Comparison of ENCODE assay signal across 21 cellular contexts in the genomic region with DNA sequence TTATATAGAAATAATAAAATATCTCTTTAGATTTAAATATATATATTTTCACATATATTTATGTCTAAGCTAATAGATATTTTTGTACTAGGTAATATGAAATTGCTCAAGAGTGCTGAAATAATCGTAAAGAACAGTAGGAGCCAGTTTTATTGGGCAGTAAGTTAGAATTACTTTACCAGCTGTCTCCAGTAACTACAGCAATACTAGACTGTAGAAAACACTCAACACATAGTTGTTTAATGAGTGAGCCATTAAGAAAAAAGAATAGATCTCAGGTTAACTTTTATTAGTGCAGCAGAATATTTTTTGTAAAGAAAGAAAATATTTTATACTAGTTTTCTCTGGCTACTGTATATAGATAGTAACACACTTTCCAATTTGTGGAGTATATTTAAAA.
DNase-seq lines count a peak whose midpoint lies in the region; ATAC-seq, FAIRE-seq and TF ChIP-seq lines count a peak whose summit lies in the region.
"Had no signal": no experiment of that assay in that cellular context is flagged by ENCODE, and none has a peak within 500 bp of the region (broad histone marks: within the 10 kb centered on the region; RNA-seq: fewer than 3 reads in every experiment).

No MANE protein-coding gene starts in this region.

- DNase-seq in A549 (ENCODE audit: low read depth in 1 of 2, low spot score in 1 of 2): no peak
- DNase-seq in GM23248: peak; percentile 2
- no peak for DNase-seq in adipocyte (ENCODE audit: low read depth)
- peak; percentile 17 for DNase-seq in left kidney (ENCODE audit: low read depth, low spot score)
- DNase-seq in NCI-H2196 (lab: John Stamatoyannopoulos, UW; ENCODE audit: unreplicated experiment): no peak
- no peak for DNase-seq in activated T-cell treated with anti-CD3 and anti-CD28 coated beads for 4 hours
- DNase-seq in endodermal cell: no peak
- DNase-seq: AML-193; Caco-2; CD4-positive, CD25-positive, alpha-beta regulatory T cell; DMS79; Karpas-422; NCI-H1105 treated with DMSO at 0.1 percent for 48 hours; NCI-H1694 treated with DMSO at 0.1 percent for 48 hours; NCI-H2107; NCI-H226; NCI-H524 treated with DMSO at 0.1 percent for 48 hours; SHP77 treated with DMSO at 0.1 percent for 48 hours had no signal

- no peaks in the 10 kb centered on the region for H3K4me1 Mint-ChIP-seq in endodermal cell
- H3K4me1 Mint-ChIP-seq: CD4-positive, CD25-positive, alpha-beta regulatory T cell had no signal

- no peaks in the 10 kb centered on the region for H3F3A ChIP-seq in GM23248 (ENCODE audit: insufficient read depth)

- in situ Hi-C loops in GM23248 (cut with MboI): no loop called here

- no peak overlapping the region for H3K4me3 ChIP-seq in A549
- no peak overlapping the region for H3K4me3 ChIP-seq in GM23248
- peak overlapping the region; percentile 52 for H3K4me3 ChIP-seq in adipocyte (ENCODE audit: low read length)
- no peak overlapping the region for H3K4me3 ChIP-seq in endodermal cell (ENCODE audit: low read length)
- H3K4me3 ChIP-seq: GM12878 had no signal

- no peaks in the 10 kb centered on the region for H4K20me1 ChIP-seq in GM23248 (ENCODE audit: insufficient read depth)

- TF ChIP-seq POLR2A in A549 (IDR thresholded peaks at IDR 0.05; ENCODE audit: low read length): no peak

- no peak for TF ChIP-seq CTCF in A549 (IDR thresholded peaks at IDR 0.05)
- no peak for TF ChIP-seq CTCF in endodermal cell (conservative IDR thresholded peaks at IDR 0.05)

- CTCF ChIA-PET in A549 (lab: Yijun Ruan, JAX): no interaction called here

- TF ChIP-seq RAD21 in A549 (conservative IDR thresholded peaks at IDR 0.05 in 1 of 2, IDR thresholded peaks at IDR 0.05 in 1 of 2): no peak

- no peak overlapping the region for H3K27ac Mint-ChIP-seq in endodermal cell
- H3K27ac Mint-ChIP-seq: CD4-positive, CD25-positive, alpha-beta regulatory T cell had no signal

- no peaks in the 10 kb centered on the region for H3K36me3 Mint-ChIP-seq in endodermal cell (ENCODE audit: low read depth)
- H3K36me3 Mint-ChIP-seq: CD4-positive, CD25-positive, alpha-beta regulatory T cell had no signal

- no peaks in the 10 kb centered on the region for H3K4me1 ChIP-seq in A549
- H3K4me1 ChIP-seq in GM23248 (ENCODE audit: insufficient read depth): no peaks in the 10 kb centered on the region
- H3K4me1 ChIP-seq in adipocyte (ENCODE audit: control insufficient read depth, insufficient read depth, low read length): peaks cover 3% of the 10 kb centered on the region
- H3K4me1 ChIP-seq in endodermal cell (ENCODE audit: control insufficient read depth, insufficient read depth, low read length): no peaks in the 10 kb centered on the region
- H3K4me1 ChIP-seq: Caco-2 had no signal

- no peaks in the 10 kb centered on the region for H3K79me2 ChIP-seq in GM23248 (ENCODE audit: insufficient read depth)

- no peak for ATAC-seq in A549
- ATAC-seq in HG02798 (IDR thresholded peaks at IDR 0.05; ENCODE audit: poor library complexity, unreplicated experiment): no peak
- ATAC-seq: GM12878, SK-N-SH treated with all-trans-retinoic acid at 6 μM for 48 hours had no signal

- H3K27ac ChIP-seq in A549 (no peak overlapping the region), GM23248 (no peak overlapping the region), endodermal cell (ENCODE audit: low read depth, low read length) (no peak overlapping the region)

- 66% methylated on average over 1 of the region's 1 CpG for WGBS in A549 (ENCODE audit: missing lambda C conversion rate)
- 7 to 8% methylated on average over 1 of the region's 1 CpG for WGBS in GM23248 (ENCODE audit: low coverage in 1 of 2, low lambda C conversion rate in 2 of 2, missing lambda C conversion rate in 2 of 2), 2 experiments
- 91% methylated on average over 1 of the region's 1 CpG; no CpG with 5 or more reads in 1 of the 2 experiments for WGBS in endodermal cell (ENCODE audit: insufficient coverage in 1 of 2, insufficient read length in 1 of 2), 2 experiments

- H2AFZ ChIP-seq in GM23248: no peak overlapping the region

- H3K9me3 ChIP-seq in A549 (no peaks in the 10 kb centered on the region), GM23248 (ENCODE audit: low read depth) (peaks cover 4% of the 10 kb centered on the region), adipocyte (ENCODE audit: control insufficient read depth, low read length) (peaks cover 12% of the 10 kb centered on the region), endodermal cell (ENCODE audit: control insufficient read depth, low read length) (peaks cover 31% of the 10 kb centered on the region)
- H3K9me3 ChIP-seq: Caco-2 had no signal

- no peak overlapping the region for H3K4me3 Mint-ChIP-seq in endodermal cell
- H3K4me3 Mint-ChIP-seq: CD4-positive, CD25-positive, alpha-beta regulatory T cell had no signal

- peak overlapping the region; percentile 48; the same call in 2 of the 3 replicates for H3K4me2 ChIP-seq in A549
- peak overlapping the region; percentile 29 for H3K4me2 ChIP-seq in GM23248 (ENCODE audit: unreplicated experiment)

- H3K9ac ChIP-seq in GM23248: no peak overlapping the region
- H3K9ac ChIP-seq in adipocyte (ENCODE audit: low read length): no peak overlapping the region
- H3K9ac ChIP-seq in endodermal cell (ENCODE audit: extremely low read depth, low read length, poor library complexity, severe bottlenecking): no peak overlapping the region

- H3K27me3 ChIP-seq in GM23248 (replicated peaks; ENCODE audit: insufficient read depth): no peaks in the 10 kb centered on the region
- no peaks in the 10 kb centered on the region for H3K27me3 ChIP-seq in adipocyte (replicated peaks; ENCODE audit: control insufficient read depth, insufficient read depth, low read length)
- H3K27me3 ChIP-seq in endodermal cell (ENCODE audit: control insufficient read depth, insufficient read depth, low read length, poor library complexity, severe bottlenecking): no peaks in the 10 kb centered on the region

- H3K9me3 Mint-ChIP-seq in endodermal cell: peaks cover 36% of the 10 kb centered on the region

- POLR2A ChIA-PET in A549 (lab: Yijun Ruan, JAX): no interaction called here

- no peaks in the 10 kb centered on the region for H3K9me2 ChIP-seq in GM23248 (ENCODE audit: insufficient read depth)

- H3K36me3 ChIP-seq in GM23248 (ENCODE audit: low read depth) (no peaks in the 10 kb centered on the region), adipocyte (ENCODE audit: control insufficient read depth, insufficient read depth, low read length, severe bottlenecking) (no peaks in the 10 kb centered on the region), endodermal cell (ENCODE audit: control insufficient read depth, insufficient read depth, low read length) (no peaks in the 10 kb centered on the region)

- no peak for FAIRE-seq in A549 (lab: Jason Lieb, UNC)
- FAIRE-seq: GM12878 had no signal

- no peak for TF ChIP-seq EP300 in A549 (IDR thresholded peaks at IDR 0.05)

- H3K27me3 Mint-ChIP-seq in endodermal cell (ENCODE audit: insufficient read depth): no peaks in the 10 kb centered on the region
- H3K27me3 Mint-ChIP-seq: CD4-positive, CD25-positive, alpha-beta regulatory T cell had no signal

TF ChIP-seq in A549, 52 proteins besides CTCF, POLR2A, EP300 and RAD21:
- TF ChIP-seq CHD4 (IDR thresholded peaks at IDR 0.05; ENCODE audit: borderline replicate concordance) (no peak), CBX2 (IDR thresholded peaks at IDR 0.05; ENCODE audit: borderline replicate concordance, low read depth) (no peak), POLR2AphosphoS2 (conservative IDR thresholded peaks at IDR 0.05; ENCODE audit: low read length) (no peak), CBX8 (IDR thresholded peaks at IDR 0.05) (no peak), ZNF302 (CRISPR knock-in tag; IDR thresholded peaks at IDR 0.05) (no peak), BHLHE40 (IDR thresholded peaks at IDR 0.05; ENCODE audit: low read depth, low read length) (no peak), RNF2 (IDR thresholded peaks at IDR 0.05; ENCODE audit: borderline replicate concordance, low read depth) (no peak), JUNB (IDR thresholded peaks at IDR 0.05) (no peak), NR3C1 (IDR thresholded peaks at IDR 0.05) (no peak), HOXB13 (CRISPR knock-in tag; IDR thresholded peaks at IDR 0.05; ENCODE audit: low read depth) (no peak), CEBPB (IDR thresholded peaks at IDR 0.05) (no peak)
- TF ChIP-seq, protein P1, sequence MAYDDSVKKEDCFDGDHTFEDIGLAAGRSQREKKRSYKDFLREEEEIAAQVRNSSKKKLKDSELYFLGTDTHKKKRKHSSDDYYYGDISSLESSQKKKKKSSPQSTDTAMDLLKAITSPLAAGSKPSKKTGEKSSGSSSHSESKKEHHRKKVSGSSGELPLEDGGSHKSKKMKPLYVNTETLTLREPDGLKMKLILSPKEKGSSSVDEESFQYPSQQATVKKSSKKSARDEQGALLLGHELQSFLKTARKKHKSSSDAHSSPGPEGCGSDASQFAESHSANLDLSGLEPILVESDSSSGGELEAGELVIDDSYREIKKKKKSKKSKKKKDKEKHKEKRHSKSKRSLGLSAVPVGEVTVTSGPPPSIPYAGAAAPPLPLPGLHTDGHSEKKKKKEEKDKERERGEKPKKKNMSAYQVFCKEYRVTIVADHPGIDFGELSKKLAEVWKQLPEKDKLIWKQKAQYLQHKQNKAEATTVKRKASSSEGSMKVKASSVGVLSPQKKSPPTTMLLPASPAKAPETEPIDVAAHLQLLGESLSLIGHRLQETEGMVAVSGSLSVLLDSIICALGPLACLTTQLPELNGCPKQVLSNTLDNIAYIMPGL (CRISPR knock-in tag; IDR thresholded peaks at IDR 0.05; ENCODE audit: borderline replicate concordance): no peak
- TF ChIP-seq, protein P2, sequence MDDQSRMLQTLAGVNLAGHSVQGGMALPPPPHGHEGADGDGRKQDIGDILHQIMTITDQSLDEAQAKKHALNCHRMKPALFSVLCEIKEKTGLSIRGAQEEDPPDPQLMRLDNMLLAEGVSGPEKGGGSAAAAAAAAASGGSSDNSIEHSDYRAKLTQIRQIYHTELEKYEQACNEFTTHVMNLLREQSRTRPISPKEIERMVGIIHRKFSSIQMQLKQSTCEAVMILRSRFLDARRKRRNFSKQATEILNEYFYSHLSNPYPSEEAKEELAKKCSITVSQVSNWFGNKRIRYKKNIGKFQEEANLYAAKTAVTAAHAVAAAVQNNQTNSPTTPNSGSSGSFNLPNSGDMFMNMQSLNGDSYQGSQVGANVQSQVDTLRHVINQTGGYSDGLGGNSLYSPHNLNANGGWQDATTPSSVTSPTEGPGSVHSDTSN (IDR thresholded peaks at IDR 0.05): no peak

Comparison
In these comparisons a context has a peak if more than half of its experiments do, and no peak if none do; other contexts are left out.
1. DNase-seq: peak in GM23248 (single experiment) and left kidney (single experiment); none in A549 (0 of 2), adipocyte (single experiment), NCI-H2196 (single experiment), activated T-cell treated with anti-CD3 and anti-CD28 coated beads for 4 hours (single experiment) and endodermal cell (single experiment).